In genomic region chr4:140523857-140524742, GRCh38 we compare ENCODE assay signal across 8 cellular contexts. TPM values are rescaled to one million over a fixed set of nuclear protein-coding genes. Genes with fewer than 3 reads are reported as not detected.
A peak's percentile ranks its signal among the peaks of the same experiment; 100 is the strongest.
DNase-seq lines count a peak whose midpoint lies in the region; ATAC-seq and TF ChIP-seq lines count a peak whose summit lies in the region.

TSS of gene ELMOD2 (plus strand) at chr4:140524168. CDS start at chr4:140525429, 1,261 bp downstream.

- POLR2A ChIA-PET in PC-9 (lab: Charles Lee; ENCODE audit: unreplicated experiment) = interaction anchor here (0.6 kb wide), 2 partner anchors 152 to 852 kb away, joined by 3 to 4 read pairs; no protein-coding TSS in a partner anchor

- H3K27ac ChIP-seq in PC-9 = peak within 1 kb of the TSS; percentile 27; the same call in 1 of the 2 replicates
- peak within 1 kb of the TSS; percentile 88 to 94 for H3K27ac ChIP-seq in esophagus (ENCODE audit: low read depth in 2 of 2, low read length in 1 of 2)
- peak within 1 kb of the TSS; percentile 94 for H3K27ac ChIP-seq in muscle layer of colon (ENCODE audit: low read depth, low read length)

- H3K4me1 Mint-ChIP-seq in activated T-cell treated with anti-CD3 and anti-CD28 coated beads, Interleukin-2, amount 50 U/mL, for 24 hours (ENCODE audit: low read depth) = peaks cover 20% of the 10 kb centered on the region

- peak; percentile 98 for DNase-seq in DMS53 (lab: John Stamatoyannopoulos, UW)
- peak; percentile 94 for DNase-seq in Jurkat, Clone E6-1 (ENCODE audit: low read depth, low spot score)
- peak; percentile 86 to 96 for DNase-seq in PC-9
- peak; percentile 97 for DNase-seq in activated T-cell treated with anti-CD3 and anti-CD28 coated beads, Interleukin-2, amount 50 U/mL, for 24 hours
- peak; percentile 94 to 97 for DNase-seq in stimulated activated CD8-positive, alpha-beta memory T cell treated with anti-CD3 and anti-CD28 coated beads, Interleukin-7, amount 100 ng/mL, for 4 hours (ENCODE audit: low read depth in 2 of 2)

- peaks cover 9% of the 10 kb centered on the region; the same call in 1 of the 2 replicates for H3K4me1 ChIP-seq in PC-9 (replicated peaks; ENCODE audit: insufficient read depth)
- H3K4me1 ChIP-seq in esophagus (ENCODE audit: control insufficient read depth in 2 of 2, insufficient read depth in 2 of 2, low read length in 1 of 2) = no peaks in the 10 kb centered on the region
- peaks cover 11% of the 10 kb centered on the region for H3K4me1 ChIP-seq in muscle layer of colon (ENCODE audit: insufficient read depth, low read length)

- intact Hi-C loops in PC-9 (cut with micrococcal nuclease; ENCODE audit: unreplicated experiment) = loop anchor here (1.0 kb wide), 1 partner anchor 151 kb away; the partner anchor contains the start of gene SCOC

- peaks cover 29% of the 10 kb centered on the region for H3K36me3 Mint-ChIP-seq in activated T-cell treated with anti-CD3 and anti-CD28 coated beads, Interleukin-2, amount 50 U/mL, for 24 hours (ENCODE audit: low read depth)

- CTCF ChIA-PET in PC-9 (lab: Charles Lee) = interaction anchor here (0.6 to 0.7 kb wide), 2 partner anchors 87 to 151 kb away, joined by 3 read pairs; partner anchors contain the start of gene SCOC

- peak; percentile 100 for ATAC-seq in GM21576 (IDR thresholded peaks at IDR 0.05; ENCODE audit: unreplicated experiment)

- H3K27me3 ChIP-seq in PC-9 (ENCODE audit: insufficient read depth, low read depth) (no peaks in the 10 kb centered on the region), esophagus (ENCODE audit: control insufficient read depth in 1 of 2, insufficient read depth in 2 of 2, low read length in 2 of 2) (no peaks in the 10 kb centered on the region), muscle layer of colon (ENCODE audit: control insufficient read depth in 1 of 2, insufficient read depth in 2 of 2, low read length in 2 of 2) (no peaks in the 10 kb centered on the region)

- H3K9me3 Mint-ChIP-seq in activated T-cell treated with anti-CD3 and anti-CD28 coated beads, Interleukin-2, amount 50 U/mL, for 24 hours = no peaks in the 10 kb centered on the region

- 0 to 1% methylated on average over 74 to 77 of the region's 77 CpGs for WGBS in esophagus, 2 donors

- no peaks in the 10 kb centered on the region for H3F3A ChIP-seq in PC-9 (ENCODE audit: insufficient read depth, low read depth)

- TF ChIP-seq CTCF in PC-9 (conservative IDR thresholded peaks at IDR 0.05) = peak; percentile 83

- peak within 1 kb of the TSS; percentile 93 for H3K4me3 ChIP-seq in Jurkat, Clone E6-1 (ENCODE audit: low read length)
- peak within 1 kb of the TSS; percentile 88 for H3K4me3 ChIP-seq in PC-9
- peak within 1 kb of the TSS; percentile 83 to 96 for H3K4me3 ChIP-seq in esophagus (ENCODE audit: low read depth in 1 of 2, low read length in 2 of 2)
- peak within 1 kb of the TSS; percentile 76 to 95 for H3K4me3 ChIP-seq in muscle layer of colon (ENCODE audit: low read depth in 1 of 2, low read length in 2 of 2)

- peak within 1 kb of the TSS; percentile 92 for H3K27ac Mint-ChIP-seq in activated T-cell treated with anti-CD3 and anti-CD28 coated beads, Interleukin-2, amount 50 U/mL, for 24 hours

- H3K79me2 ChIP-seq in PC-9 (ENCODE audit: low read depth) = peaks cover 13% of the 10 kb centered on the region; the same call in 1 of the 2 replicates

- no peaks in the 10 kb centered on the region for H4K20me1 ChIP-seq in PC-9 (ENCODE audit: insufficient read depth)

- H3K4me3 Mint-ChIP-seq in activated T-cell treated with anti-CD3 and anti-CD28 coated beads, Interleukin-2, amount 50 U/mL, for 24 hours = peak within 1 kb of the TSS; percentile 89

- H3K9me3 ChIP-seq in PC-9 (ENCODE audit: insufficient read depth, low read depth) = no peaks in the 10 kb centered on the region
- no peaks in the 10 kb centered on the region for H3K9me3 ChIP-seq in esophagus (ENCODE audit: control insufficient read depth in 2 of 2, insufficient read depth in 1 of 2, low read depth in 1 of 2, low read length in 1 of 2)
- H3K9me3 ChIP-seq in muscle layer of colon (ENCODE audit: low read length) = no peaks in the 10 kb centered on the region

- H3K9ac ChIP-seq in muscle layer of colon (ENCODE audit: low read length) = peak within 1 kb of the TSS; percentile 62

- H2AFZ ChIP-seq in PC-9 = peak within 1 kb of the TSS; percentile 96

- H3K27me3 Mint-ChIP-seq in activated T-cell treated with anti-CD3 and anti-CD28 coated beads, Interleukin-2, amount 50 U/mL, for 24 hours = no peaks in the 10 kb centered on the region

- peak within 1 kb of the TSS; percentile 85 for H3K4me2 ChIP-seq in PC-9

- BruUV-seq in PC-9 (replicated peaks; lab: Mats Ljungman, UMichigan) = TSS peak; percentile 70

- H3K36me3 ChIP-seq in PC-9 (ENCODE audit: low read depth) = peaks cover 7% of the 10 kb centered on the region; the same call in 1 of the 2 replicates
- H3K36me3 ChIP-seq in esophagus (ENCODE audit: control insufficient read depth in 2 of 2, insufficient read depth in 2 of 2, low read length in 1 of 2) = no peaks in the 10 kb centered on the region
- peaks cover 10% of the 10 kb centered on the region for H3K36me3 ChIP-seq in muscle layer of colon (ENCODE audit: insufficient read depth, low read length)

- H3K9me2 ChIP-seq in PC-9 (ENCODE audit: insufficient read depth) = no peaks in the 10 kb centered on the region

RNA-seq across cellular contexts. Expression of gene ELMOD2, which starts in this region (rescaled TPM):
- 32.1 TPM for polyA plus RNA-seq in Jurkat, Clone E6-1 (2012; ENCODE audit: insufficient read depth, insufficient read length)
- total RNA-seq in PC-9 (2021) = 24.7 and 29.9 TPM in 2 replicates
- polyA plus RNA-seq in esophagus = 1 to 10 TPM; 4.9 to 6.4 TPM

Comparison
In these comparisons a context has a peak if more than half of its experiments do, and no peak if none do; other contexts are left out.
1. Peak in every context shown above with its lines: DNase-seq, ATAC-seq, H3K4me3 ChIP-seq and H3K27ac ChIP-seq.
2. H3K27ac ChIP-seq: peak in every context shown above with its lines; median percentile 94 in muscle layer of colon; 91 in esophagus; 27 in PC-9.